23 cellular contexts compared by ENCODE assay signal in the genomic region with DNA sequence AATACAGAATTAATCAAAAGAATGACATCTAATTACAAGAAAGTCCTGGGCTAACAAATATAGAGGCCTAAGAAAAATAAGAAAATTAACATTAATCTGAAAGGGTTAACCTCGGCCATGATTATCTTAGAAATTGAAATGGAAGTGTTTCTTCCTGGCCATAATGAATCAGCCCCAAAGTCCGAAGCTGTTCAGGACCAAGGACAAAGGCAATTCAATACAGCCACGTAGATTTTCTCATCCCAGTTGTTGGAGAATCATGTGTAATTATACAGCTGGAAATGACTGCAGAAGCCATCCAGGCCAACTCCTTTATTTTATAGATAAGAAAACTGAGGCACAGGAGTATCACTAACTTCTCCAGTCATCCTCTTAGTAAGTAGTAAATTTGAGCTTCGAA.
DNase-seq lines count a peak whose midpoint lies in the region; ATAC-seq and TF ChIP-seq lines count a peak whose summit lies in the region.
"Had no signal": no experiment of that assay in that cellular context is flagged by ENCODE, and none has a peak within 500 bp of the region (broad histone marks: within the 10 kb centered on the region; RNA-seq: fewer than 3 reads in every experiment).

No MANE protein-coding gene starts in this region.

- H3K4me3 ChIP-seq in choroid plexus epithelial cell (ENCODE audit: low read depth, low read length) = no peak overlapping the region
- H3K4me3 ChIP-seq: body of pancreas, lung, PC-9, prostate gland, transverse colon had no signal

- DNase-seq in AG20443 (ENCODE audit: low spot score) = peak; percentile 20
- DNase-seq in choroid plexus epithelial cell (ENCODE audit: low read depth) = peak; percentile 31
- peak; percentile 35 for DNase-seq in left kidney (ENCODE audit: low read depth, low spot score)
- no peak for DNase-seq in RKO (ENCODE audit: low spot score)
- DNase-seq in NCI-H524 treated with DMSO at 0.1 percent for 48 hours (lab: John Stamatoyannopoulos, UW) = no peak
- DNase-seq: activated CD4-positive, alpha-beta T cell treated with anti-CD3 and anti-CD28 coated beads, Interleukin-2, amount 50 U/mL, for 48 hours; activated CD4-positive, CD25-positive, alpha-beta regulatory T cell treated with anti-CD3 and anti-CD28 coated beads, Interleukin-2, amount 50 U/mL, for 72 hours; activated naive CD4-positive, alpha-beta T cell treated with Interleukin-2 at 50 U/mL for 16 hours; body of pancreas; natural killer cell; NCI-H1417 treated with DMSO at 0.1 percent for 48 hours; NCI-H2081; NCI-H2227 treated with DMSO at 0.1 percent for 48 hours; NCI-H526 treated with DMSO at 0.1 percent for 48 hours; nucleus accumbens; PC-9; Right ventricle myocardium superior; transverse colon had no signal

- ATAC-seq in GM18867 (IDR thresholded peaks at IDR 0.05; ENCODE audit: unreplicated experiment) = no peak
- ATAC-seq: body of pancreas; natural killer cell; stimulated activated effector memory CD8-positive, alpha-beta T cell treated with anti-CD3 and anti-CD28 coated beads, Interleukin-12 subunit alpha, Interleukin-12 subunit beta, amount 100 ng/mL, for 72 hours had no signal

- no peak for TF ChIP-seq EP300 in Ishikawa (IDR thresholded peaks at IDR 0.05; ENCODE audit: borderline replicate concordance)

- no peak for TF ChIP-seq CTCF in choroid plexus epithelial cell (conservative IDR thresholded peaks at IDR 0.05; ENCODE audit: low read depth, low read length)

- TF ChIP-seq RAD21 in Ishikawa (IDR thresholded peaks at IDR 0.05; ENCODE audit: low read depth) = no peak

TF ChIP-seq in Ishikawa, 13 proteins besides CTCF, POLR2A, EP300 and RAD21:
- TF ChIP-seq REST (IDR thresholded peaks at IDR 0.05; ENCODE audit: low read depth) (peak; percentile 83), YY1 (IDR thresholded peaks at IDR 0.05; ENCODE audit: low read depth) (no peak)
TF ChIP-seq in Ishikawa: peak in this region for 1.

Comparison
In these comparisons a context has a peak if more than half of its experiments do, and no peak if none do; other contexts are left out.
1. DNase-seq: peak in AG20443 (single experiment), choroid plexus epithelial cell (single experiment) and left kidney (single experiment); none in RKO (single experiment) and NCI-H524 treated with DMSO at 0.1 percent for 48 hours (single experiment).